ENCODE assay signal across 21 cellular contexts in the genomic region with DNA sequence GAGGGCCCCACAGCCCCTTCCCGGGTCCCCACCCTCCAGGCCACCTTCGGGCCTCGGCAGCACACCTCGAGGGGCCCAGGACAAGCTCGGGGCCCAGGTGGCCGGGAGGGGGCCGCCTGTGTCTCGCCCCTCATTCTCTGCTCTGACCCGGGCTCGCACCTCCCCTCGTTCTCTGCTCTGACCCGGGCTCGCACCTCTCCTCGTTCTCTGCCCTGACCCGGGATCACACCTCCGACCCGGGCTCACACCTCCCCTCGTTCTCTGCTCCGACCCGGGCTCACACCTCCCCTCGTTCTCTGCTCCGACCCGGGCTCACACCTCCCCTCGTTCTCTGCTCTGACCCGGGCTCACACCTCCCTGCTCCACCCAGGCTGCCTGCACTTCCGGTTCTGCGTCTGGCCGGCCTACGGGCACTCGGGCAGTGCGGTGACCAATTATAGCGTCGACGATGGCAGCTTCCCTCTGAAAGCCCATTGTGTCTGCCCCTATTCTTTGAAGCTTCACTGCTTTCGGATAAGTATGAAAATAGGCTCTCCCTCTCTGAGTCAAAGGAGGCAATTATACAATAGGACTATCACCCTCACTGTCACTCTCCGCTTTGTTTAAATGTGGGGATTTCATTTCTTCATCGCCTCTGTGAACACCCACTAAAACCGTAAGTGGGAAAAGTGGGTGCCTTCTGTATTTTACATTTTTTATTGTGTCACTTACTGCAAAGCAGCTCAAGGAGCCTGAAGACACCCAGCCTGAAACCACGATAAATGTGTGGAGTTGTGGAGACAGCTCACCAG.
DNase-seq lines count a peak whose midpoint lies in the region; ATAC-seq and TF ChIP-seq lines count a peak whose summit lies in the region.
"Had no signal": no experiment of that assay in that cellular context is flagged by ENCODE, and none has a peak within 500 bp of the region (broad histone marks: within the 10 kb centered on the region; RNA-seq: fewer than 3 reads in every experiment).

No MANE protein-coding gene starts in this region.

- H2BK120ac ChIP-seq in neuronal stem cell (ENCODE audit: low read depth, low read length): no peak overlapping the region

- H3K79me1 ChIP-seq in neuronal stem cell (ENCODE audit: low read depth, low read length): no peaks in the 10 kb centered on the region

- H3K27ac ChIP-seq in neuronal stem cell (replicated peaks; ENCODE audit: low read length): no peak overlapping the region
- H3K27ac ChIP-seq: 22Rv1; BLaER1 treated with 17β-estradiol and CSF1 and Interleukin-3, amounts not matched to agents 10 nM and 100 nM; SJCRH30 had no signal

- TF ChIP-seq CTCF in glutamatergic neuron (IDR thresholded peaks at IDR 0.05; ENCODE audit: partially characterized antibody, unreplicated experiment): no peak

- H3K27me3 Mint-ChIP-seq in glutamatergic neuron (ENCODE audit: unreplicated experiment): peaks cover 8% of the 10 kb centered on the region
- H3K27me3 Mint-ChIP-seq: CD4-positive, alpha-beta memory T cell; IgD-negative memory B cell had no signal

- no peak overlapping the region for H4K91ac ChIP-seq in neuronal stem cell (ENCODE audit: low read depth, low read length, poor library complexity)

- peaks cover 17% of the 10 kb centered on the region for H3K36me3 Mint-ChIP-seq in glutamatergic neuron (ENCODE audit: unreplicated experiment)
- H3K36me3 Mint-ChIP-seq: CD4-positive, alpha-beta memory T cell; IgD-negative memory B cell had no signal

- H2BK12ac ChIP-seq in neuronal stem cell (ENCODE audit: low read length): peak overlapping the region; percentile 10

- H4K8ac ChIP-seq in neuronal stem cell (ENCODE audit: low read depth, low read length): no peak overlapping the region

- H2AFZ ChIP-seq in neuronal stem cell (ENCODE audit: low read length): peak overlapping the region; percentile 70

- DNase-seq in NCI-H345 (lab: John Stamatoyannopoulos, UW) (peak; percentile 17), NCI-H345 treated with DMSO at 0.1 percent for 48 hours (lab: John Stamatoyannopoulos, UW; ENCODE audit: unreplicated experiment) (no peak), NCI-H526 treated with DMSO at 0.1 percent for 48 hours (lab: John Stamatoyannopoulos, UW) (peak; percentile 43), glutamatergic neuron (no peak), neuronal stem cell (ENCODE audit: low spot score) (no peak), NCI-H2081 treated with DMSO at 0.1 percent for 48 hours (lab: John Stamatoyannopoulos, UW) (no peak), DMS53 (lab: John Stamatoyannopoulos, UW) (no peak)
- DNase-seq: ACHN; Caco-2; CD4-positive, alpha-beta memory T cell; DMS 273 treated with DMSO at 0.1 percent for 48 hours; DND-41; Karpas-422; NCI-H1694 treated with DMSO at 0.1 percent for 48 hours; NCI-H774; NK-92 treated with Interleukin-12 subunit alpha and Interleukin-12 subunit beta, amount 100 ng/mL, for 24 hours; SJCRH30 had no signal

- peaks cover 15% of the 10 kb centered on the region for H3K9me3 Mint-ChIP-seq in glutamatergic neuron (ENCODE audit: unreplicated experiment)
- H3K9me3 Mint-ChIP-seq: CD4-positive, alpha-beta memory T cell had no signal

- H3K4me1 ChIP-seq in neuronal stem cell (ENCODE audit: control insufficient read depth in 2 of 2, insufficient read depth in 1 of 2, low read depth in 1 of 2, low read length in 2 of 2): peaks cover 15% of the 10 kb centered on the region in 2 donors
- H3K4me1 ChIP-seq: Caco-2, SJCRH30 had no signal

- WGBS in neuronal stem cell (ENCODE audit: extremely low coverage in 2 of 2, insufficient read length in 2 of 2, insufficient replicate concordance in 1 of 2), 2 donors: no CpG with 5 or more reads among the region's 39 CpGs

- H2AK5ac ChIP-seq in neuronal stem cell (ENCODE audit: low read depth, low read length): peak overlapping the region; percentile 40

- no peak overlapping the region for H3K9ac ChIP-seq in neuronal stem cell (ENCODE audit: low read depth, low read length, poor library complexity)
- H3K9ac ChIP-seq: BLaER1 treated with 17β-estradiol and CSF1 and Interleukin-3, amounts not matched to agents 10 nM and 100 nM had no signal

- no peak overlapping the region for H3K14ac ChIP-seq in neuronal stem cell (ENCODE audit: low read length)

- H3K4me3 ChIP-seq in neuronal stem cell (ENCODE audit: low read length in 2 of 2): no peak overlapping the region
- H3K4me3 ChIP-seq: BLaER1 treated with 17β-estradiol and CSF1 and Interleukin-3, amounts not matched to agents 10 nM and 100 nM; SJCRH30 had no signal

- H3K18ac ChIP-seq in neuronal stem cell (ENCODE audit: low read length): peak overlapping the region; percentile 55

- H3K4me3 Mint-ChIP-seq in glutamatergic neuron (ENCODE audit: unreplicated experiment): peak overlapping the region; percentile 1
- H3K4me3 Mint-ChIP-seq: CD4-positive, alpha-beta memory T cell had no signal

- H3K36me3 ChIP-seq in neuronal stem cell (replicated peaks in 1 of 2; ENCODE audit: control insufficient read depth in 2 of 2, insufficient read depth in 2 of 2, low read length in 2 of 2): peaks cover 0 to 4% of the 10 kb centered on the region in 2 donors
- H3K36me3 ChIP-seq: BLaER1 treated with 17β-estradiol and CSF1 and Interleukin-3, amounts not matched to agents 10 nM and 100 nM; SJCRH30 had no signal

- H3K27me3 ChIP-seq in neuronal stem cell (ENCODE audit: control insufficient read depth in 3 of 3, insufficient read depth in 3 of 3, low read depth in 1 of 3, low read length in 3 of 3): peaks cover 0 to 6% (median 0%) of the 10 kb centered on the region in 3 experiments

- H3K27ac Mint-ChIP-seq in glutamatergic neuron (ENCODE audit: unreplicated experiment): no peak overlapping the region
- H3K27ac Mint-ChIP-seq: CD4-positive, alpha-beta memory T cell; IgD-negative memory B cell had no signal

- no peak overlapping the region for H2BK15ac ChIP-seq in neuronal stem cell (ENCODE audit: low read length)

- no peak overlapping the region for H3K4me2 ChIP-seq in neuronal stem cell (ENCODE audit: insufficient read depth, low read length, poor library complexity, severe bottlenecking)

- H3K4me1 Mint-ChIP-seq in glutamatergic neuron (ENCODE audit: low read depth, unreplicated experiment): peaks cover 3% of the 10 kb centered on the region

- H3K23ac ChIP-seq in neuronal stem cell (ENCODE audit: low read depth, low read length, poor library complexity): peak overlapping the region; percentile 17

- ATAC-seq in HG02588 (IDR thresholded peaks at IDR 0.05; ENCODE audit: unreplicated experiment): no peak

- peak overlapping the region; percentile 69 for H3K4ac ChIP-seq in neuronal stem cell (ENCODE audit: low read length)

- peak overlapping the region; percentile 45 for H2BK5ac ChIP-seq in neuronal stem cell (ENCODE audit: low read length)

- peaks cover 0 to 6% of the 10 kb centered on the region in 2 donors for H3K9me3 ChIP-seq in neuronal stem cell (replicated peaks in 1 of 2; ENCODE audit: control insufficient read depth in 2 of 2, insufficient read depth in 1 of 2, low read depth in 1 of 2, low read length in 2 of 2)
- H3K9me3 ChIP-seq: BLaER1 treated with 17β-estradiol and CSF1 and Interleukin-3, amounts not matched to agents 10 nM and 100 nM; Caco-2; SJCRH30 had no signal

Comparison
In these comparisons a context has a peak if more than half of its experiments do, and no peak if none do; other contexts are left out.
1. DNase-seq: peak in NCI-H345 (single experiment) and NCI-H526 treated with DMSO at 0.1 percent for 48 hours (single experiment); none in NCI-H345 treated with DMSO at 0.1 percent for 48 hours (single experiment), glutamatergic neuron (single experiment), neuronal stem cell (single experiment), NCI-H2081 treated with DMSO at 0.1 percent for 48 hours (single experiment) and DMS53 (single experiment).